In the genomic region with DNA sequence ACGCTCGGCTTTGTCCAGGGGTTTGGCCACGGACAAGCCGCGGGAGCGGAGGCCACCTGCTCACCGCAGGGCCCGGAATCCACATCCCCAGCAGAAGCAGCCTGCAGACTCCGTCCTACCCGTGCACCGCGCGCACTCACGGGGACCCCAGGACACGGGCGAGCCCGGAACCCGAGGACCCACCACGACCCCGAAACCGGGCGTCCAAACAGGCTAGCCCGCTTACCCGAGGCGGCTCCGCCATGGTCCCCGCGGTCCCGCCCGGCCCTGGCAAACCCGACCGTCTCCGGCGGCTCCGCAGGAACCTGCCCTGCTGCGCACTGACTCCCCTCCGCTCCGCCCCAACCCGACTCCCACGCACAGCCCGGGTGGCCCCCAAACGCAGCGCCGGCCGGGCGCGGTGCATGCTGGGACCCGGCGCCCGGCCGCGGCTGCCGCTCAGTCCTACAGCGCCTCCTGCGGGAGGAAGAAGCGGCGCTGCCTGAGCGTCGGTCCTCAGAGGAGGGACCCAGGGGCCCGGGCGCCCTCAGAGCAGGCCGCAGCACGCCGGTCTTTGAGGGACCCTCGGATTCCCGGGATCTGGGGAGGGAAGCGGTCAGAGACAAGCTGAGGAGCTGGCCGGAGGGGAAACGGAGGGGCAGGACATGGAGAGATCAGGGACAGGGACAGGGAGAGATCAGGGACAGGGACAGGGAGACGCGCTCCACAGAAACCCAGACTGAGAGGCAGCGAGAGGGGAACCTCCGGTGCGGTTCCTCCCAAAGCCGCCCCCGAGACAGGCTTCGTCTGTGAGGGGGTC, we compare ENCODE assay signal across 8 cellular contexts. TPM values are rescaled to one million over a fixed set of nuclear protein-coding genes. Genes with fewer than 3 reads are reported as not detected.
A peak's percentile ranks its signal among the peaks of the same experiment; 100 is the strongest.
DNase-seq lines count a peak whose midpoint lies in the region; ATAC-seq and TF ChIP-seq lines count a peak whose summit lies in the region.

A gene with protein sequence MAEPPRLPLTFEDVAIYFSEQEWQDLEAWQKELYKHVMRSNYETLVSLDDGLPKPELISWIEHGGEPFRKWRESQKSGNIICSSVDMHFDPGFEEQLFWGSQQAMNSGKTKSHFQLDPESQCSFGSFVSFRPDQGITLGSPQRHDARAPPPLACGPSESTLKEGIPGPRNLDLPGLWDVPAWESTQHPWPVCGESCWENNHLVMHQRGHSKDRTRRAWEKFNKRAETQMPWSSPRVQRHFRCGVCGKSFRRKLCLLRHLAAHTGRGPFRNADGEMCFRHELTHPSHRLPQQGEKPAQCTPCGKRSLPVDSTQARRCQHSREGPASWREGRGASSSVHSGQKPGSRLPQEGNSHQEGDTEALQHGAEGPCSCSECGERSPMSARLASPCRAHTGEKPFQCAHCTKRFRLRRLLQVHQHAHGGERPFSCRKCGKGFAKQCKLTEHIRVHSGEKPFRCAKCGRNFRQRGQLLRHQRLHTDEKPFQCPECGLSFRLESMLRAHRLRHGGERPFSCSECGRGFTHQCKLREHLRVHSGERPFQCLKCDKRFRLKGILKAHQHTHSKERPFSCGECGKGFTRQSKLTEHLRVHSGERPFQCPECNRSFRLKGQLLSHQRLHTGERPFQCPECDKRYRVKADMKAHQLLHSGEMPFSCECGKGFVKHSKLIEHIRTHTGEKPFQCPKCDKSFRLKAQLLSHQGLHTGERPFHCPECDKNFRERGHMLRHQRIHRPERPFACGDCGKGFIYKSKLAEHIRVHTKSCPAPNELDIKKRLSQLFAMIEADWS (minus strand): TSS at position 322 of the 799 bp plus-strand sequence. CDS start 78 bp downstream, at position 244.

- H3K27me3 ChIP-seq in HCT116 (ENCODE audit: insufficient read depth, low read length) = no peaks in the 10 kb centered on the region
- H3K27me3 ChIP-seq in MM.1S (replicated peaks; ENCODE audit: insufficient read depth, low read length) = no peaks in the 10 kb centered on the region
- H3K27me3 ChIP-seq in gastroesophageal sphincter = no peaks in the 10 kb centered on the region

- H3K9me3 ChIP-seq in HCT116 (ENCODE audit: control insufficient read depth in 1 of 2, insufficient read depth in 1 of 2, low read depth in 1 of 2, low read length in 2 of 2) (no peaks in the 10 kb centered on the region), MM.1S (replicated peaks; ENCODE audit: insufficient read depth, low read length) (no peaks in the 10 kb centered on the region), gastroesophageal sphincter (no peaks in the 10 kb centered on the region)

- POLR2A ChIA-PET in HCT116 (lab: Charles Lee) = no interaction called here

- TF ChIP-seq EP300 in gastroesophageal sphincter (IDR thresholded peaks at IDR 0.05) = no peak

- H3K9me2 ChIP-seq in HCT116 (ENCODE audit: insufficient read depth) = no peaks in the 10 kb centered on the region
- H3K9me2 ChIP-seq in MM.1S (replicated peaks; ENCODE audit: insufficient read depth, low read length) = no peaks in the 10 kb centered on the region

- 0% methylated on average over 4 of the region's 77 CpGs; no CpG with 5 or more reads in 1 of the 2 donors for WGBS in gastroesophageal sphincter (ENCODE audit: low coverage in 1 of 2), 2 donors

- H3K36me3 ChIP-seq in HCT116 (ENCODE audit: control insufficient read depth in 1 of 2, insufficient read depth in 2 of 2, low read length in 2 of 2) (no peaks in the 10 kb centered on the region), MM.1S (replicated peaks; ENCODE audit: insufficient read depth, low read length) (no peaks in the 10 kb centered on the region), gastroesophageal sphincter (no peaks in the 10 kb centered on the region)

- DNase-seq in GM04504 (ENCODE audit: low read depth) = peak; percentile 78
- peak; percentile 62 for DNase-seq in HCT116 (ENCODE audit: low read depth, low spot score)
- DNase-seq in MM.1S = peak; percentile 96
- peak; percentile 91 for DNase-seq in SIG-M5 treated with dmso at 0.1 percent for 504 hours (lab: John Stamatoyannopoulos, UW; ENCODE audit: unreplicated experiment)
- DNase-seq in activated naive CD4-positive, alpha-beta T cell (lab: John Stamatoyannopoulos, UW) = peak; percentile 70 to 89 (median 84)
- DNase-seq in occipital lobe (lab: John Stamatoyannopoulos, UW) = peak; percentile 86

- peaks cover 43% of the 10 kb centered on the region for H3K79me2 ChIP-seq in HCT116 (ENCODE audit: insufficient read depth, low read length)
- peaks cover 13% of the 10 kb centered on the region for H3K79me2 ChIP-seq in MM.1S (ENCODE audit: low read length)

- peak within 1 kb of the TSS; percentile 17 for H2AFZ ChIP-seq in HCT116 (ENCODE audit: low read depth, low read length, poor library complexity, severe bottlenecking)
- peak within 1 kb of the TSS; percentile 87 for H2AFZ ChIP-seq in MM.1S (ENCODE audit: low read length)

- H3K9ac ChIP-seq in HCT116 (ENCODE audit: low read length) = peak within 1 kb of the TSS; percentile 87
- H3K9ac ChIP-seq in MM.1S (ENCODE audit: low read length) = peak within 1 kb of the TSS; percentile 77

- CTCF ChIA-PET in HCT116 (lab: Charles Lee) = no interaction called here

- TF ChIP-seq RAD21 in HCT116 (IDR thresholded peaks at IDR 0.05; ENCODE audit: low read depth) = peak; percentile 86

- intact Hi-C loops in HCT116 (cut with micrococcal nuclease) = loop anchor here (1.0 to 2.0 kb wide), 3 partner anchors 18 to 206 kb away; a partner anchor contains a TSS

- TF ChIP-seq POLR2A in HCT116 (IDR thresholded peaks at IDR 0.05; ENCODE audit: borderline replicate concordance, extremely low read depth, insufficient read depth, insufficient read length) = peak; percentile 85
- peak; percentile 90 to 91 for TF ChIP-seq POLR2A in gastroesophageal sphincter (IDR thresholded peaks at IDR 0.05)

- H3F3A ChIP-seq in MM.1S (ENCODE audit: insufficient read depth, low read length) = no peaks in the 10 kb centered on the region

- H3K27ac ChIP-seq in HCT116 (ENCODE audit: low read depth, low read length) (peak within 1 kb of the TSS; percentile 84), MM.1S (ENCODE audit: low read length) (peak within 1 kb of the TSS; percentile 62), gastroesophageal sphincter (peak within 1 kb of the TSS; percentile 93 to 98 (median 96)), temporal lobe (ENCODE audit: low read depth, low read length) (peak within 1 kb of the TSS; percentile 83)

- no TSS peak for BruUV-seq in HCT116 (replicated peaks; lab: Mats Ljungman, UMichigan)

- RAD21 ChIA-PET in HCT116 (lab: Charles Lee; ENCODE audit: low non-redundant PET in 1 of 2, low total read pairs in 2 of 2, uncharacterized antibody in 2 of 2, unreplicated experiment in 2 of 2) = no interaction called here

- H3K4me3 ChIP-seq in HCT116 (replicated peaks in 1 of 2; ENCODE audit: low read depth in 1 of 2, low read length in 2 of 2) = peak within 1 kb of the TSS; percentile 87 to 91
- peak within 1 kb of the TSS; percentile 97 for H3K4me3 ChIP-seq in MM.1S (ENCODE audit: low read length)
- peak within 1 kb of the TSS; percentile 72 to 74 for H3K4me3 ChIP-seq in gastroesophageal sphincter

- ATAC-seq in HCT116 (peak; percentile 91), gastroesophageal sphincter (peak; percentile 97)

- H3K4me2 ChIP-seq in HCT116 (ENCODE audit: low read length) (peak within 1 kb of the TSS; percentile 77), MM.1S (ENCODE audit: low read depth, low read length) (peak within 1 kb of the TSS; percentile 69)

- H4K20me1 ChIP-seq in HCT116 (ENCODE audit: insufficient read depth) = no peaks in the 10 kb centered on the region
- no peaks in the 10 kb centered on the region for H4K20me1 ChIP-seq in MM.1S (ENCODE audit: insufficient read depth, low read length)

- H3K4me1 ChIP-seq in HCT116 (ENCODE audit: control insufficient read depth in 1 of 2, insufficient read depth in 2 of 2, low read length in 2 of 2) = peaks cover 2 to 17% of the 10 kb centered on the region in 2 experiments; a peak in 1 of 4 replicates
- H3K4me1 ChIP-seq in MM.1S (ENCODE audit: low read length) = no peaks in the 10 kb centered on the region
- peaks cover 0 to 21% (median 3%) of the 10 kb centered on the region in 3 donors for H3K4me1 ChIP-seq in gastroesophageal sphincter

- peak; percentile 75 to 98 (median 88) for TF ChIP-seq CTCF in HCT116 (IDR thresholded peaks at IDR 0.05 in 2 of 3, conservative IDR thresholded peaks at IDR 0.05 in 1 of 3; ENCODE audit: borderline replicate concordance in 1 of 3, insufficient read depth in 1 of 3, low read depth in 2 of 3, low read length in 2 of 3)
- TF ChIP-seq CTCF in MM.1S (IDR thresholded peaks at IDR 0.05; ENCODE audit: low read length) = peak; percentile 95
- peak; percentile 90 to 99 (median 95) for TF ChIP-seq CTCF in gastroesophageal sphincter (IDR thresholded peaks at IDR 0.05)

TF ChIP-seq in HCT116, 20 proteins besides CTCF, POLR2A, EP300 and RAD21 (continues in another document):
- TF ChIP-seq YY1 (IDR thresholded peaks at IDR 0.05; ENCODE audit: extremely low read depth, insufficient replicate concordance, low read depth, low read length) = peak; percentile 68
- TF ChIP-seq FOSL1 (IDR thresholded peaks at IDR 0.05; ENCODE audit: low read depth) = no peak
- TF ChIP-seq, protein P1, sequence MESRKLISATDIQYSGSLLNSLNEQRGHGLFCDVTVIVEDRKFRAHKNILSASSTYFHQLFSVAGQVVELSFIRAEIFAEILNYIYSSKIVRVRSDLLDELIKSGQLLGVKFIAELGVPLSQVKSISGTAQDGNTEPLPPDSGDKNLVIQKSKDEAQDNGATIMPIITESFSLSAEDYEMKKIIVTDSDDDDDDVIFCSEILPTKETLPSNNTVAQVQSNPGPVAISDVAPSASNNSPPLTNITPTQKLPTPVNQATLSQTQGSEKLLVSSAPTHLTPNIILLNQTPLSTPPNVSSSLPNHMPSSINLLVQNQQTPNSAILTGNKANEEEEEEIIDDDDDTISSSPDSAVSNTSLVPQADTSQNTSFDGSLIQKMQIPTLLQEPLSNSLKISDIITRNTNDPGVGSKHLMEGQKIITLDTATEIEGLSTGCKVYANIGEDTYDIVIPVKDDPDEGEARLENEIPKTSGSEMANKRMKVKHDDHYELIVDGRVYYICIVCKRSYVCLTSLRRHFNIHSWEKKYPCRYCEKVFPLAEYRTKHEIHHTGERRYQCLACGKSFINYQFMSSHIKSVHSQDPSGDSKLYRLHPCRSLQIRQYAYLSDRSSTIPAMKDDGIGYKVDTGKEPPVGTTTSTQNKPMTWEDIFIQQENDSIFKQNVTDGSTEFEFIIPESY (IDR thresholded peaks at IDR 0.05; ENCODE audit: extremely low read depth, insufficient replicate concordance, low read length) = no peak
- peak; percentile 37 for TF ChIP-seq TCF7L2 (IDR thresholded peaks at IDR 0.05; ENCODE audit: borderline replicate concordance, extremely low read depth, insufficient read depth, insufficient read length)
- TF ChIP-seq CBX3 (IDR thresholded peaks at IDR 0.05; ENCODE audit: low read depth) = no peak; the same call in 1 of the 2 replicates
- peak; percentile 93 for TF ChIP-seq POLR2AphosphoS5 (IDR thresholded peaks at IDR 0.05; ENCODE audit: low read depth, low read length)
- TF ChIP-seq, protein P2, sequence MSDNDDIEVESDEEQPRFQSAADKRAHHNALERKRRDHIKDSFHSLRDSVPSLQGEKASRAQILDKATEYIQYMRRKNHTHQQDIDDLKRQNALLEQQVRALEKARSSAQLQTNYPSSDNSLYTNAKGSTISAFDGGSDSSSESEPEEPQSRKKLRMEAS (IDR thresholded peaks at IDR 0.05) = peak; percentile 65

RNA-seq across cellular contexts. Expression of the gene that starts here (rescaled TPM):
- 8.5 TPM for total RNA-seq in HCT116 (2021; ENCODE audit: unreplicated experiment)
- polyA plus RNA-seq in HCT116 (2012) = 3.3 and 4.0 TPM in 2 replicates
- 1 to 10 TPM; 6.1 to 8.6 (median 7.0) TPM for total RNA-seq in gastroesophageal sphincter
- total RNA-seq in occipital lobe = 12.6 TPM
- total RNA-seq in temporal lobe = 11.6 TPM

Comparison
In these comparisons a context has a peak if more than half of its experiments do, and no peak if none do; other contexts are left out.
1. Peak in every context shown above with its lines: DNase-seq, ATAC-seq, H3K4me3 ChIP-seq and H3K27ac ChIP-seq.